ENCODE assay signal across 19 cellular contexts in genomic region chr4:157048248-157048647, GRCh38. TPM values are rescaled to one million over a fixed set of nuclear protein-coding genes. Genes with fewer than 3 reads are reported as not detected.
DNase-seq lines count a peak whose midpoint lies in the region; ATAC-seq and TF ChIP-seq lines count a peak whose summit lies in the region.
"Had no signal": no experiment of that assay in that cellular context is flagged by ENCODE, and none has a peak within 500 bp of the region (broad histone marks: within the 10 kb centered on the region; RNA-seq: fewer than 3 reads in every experiment).

No MANE protein-coding gene starts in this region.

- intact Hi-C loops in right cardiac atrium (cut with DNase I), result loop anchor here (10.0 kb wide), 2 partner anchors 73 to 573 kb away; partner anchors contain the start of gene PDGFC (in 2 of the 4)

- H3K9me3 ChIP-seq in right cardiac atrium (ENCODE audit: control insufficient read depth, low read length) (no peaks in the 10 kb centered on the region), subcutaneous abdominal adipose tissue (ENCODE audit: control insufficient read depth in 5 of 5, low read length in 5 of 5) (no peaks in the 10 kb centered on the region)
- H3K9me3 ChIP-seq: pancreas had no signal

- H3K27me3 ChIP-seq in brain microvascular endothelial cell (replicated peaks) (no peaks in the 10 kb centered on the region), right cardiac atrium (ENCODE audit: control insufficient read depth, insufficient read depth) (no peaks in the 10 kb centered on the region), subcutaneous abdominal adipose tissue (ENCODE audit: control insufficient read depth in 5 of 5, insufficient read depth in 4 of 5, low read length in 5 of 5) (no peaks in the 10 kb centered on the region)
- H3K27me3 ChIP-seq: pancreas had no signal

- H3K4me3 ChIP-seq in brain microvascular endothelial cell (ENCODE audit: low read depth, low read length) (no peak overlapping the region), right cardiac atrium (ENCODE audit: low read length) (no peak overlapping the region), subcutaneous abdominal adipose tissue (ENCODE audit: low read depth in 1 of 5, low read length in 5 of 5) (no peak overlapping the region)
- H3K4me3 ChIP-seq: pancreas had no signal

- no peak for TF ChIP-seq CTCF in brain microvascular endothelial cell (IDR thresholded peaks at IDR 0.05; ENCODE audit: low read depth, low read length, missing control alignments)

- ATAC-seq in right cardiac atrium, result peak; percentile 75 to 77
- ATAC-seq in HG02852 (IDR thresholded peaks at IDR 0.05; ENCODE audit: unreplicated experiment), result no peak

- H3K36me3 ChIP-seq in brain microvascular endothelial cell (replicated peaks) (no peaks in the 10 kb centered on the region), subcutaneous abdominal adipose tissue (ENCODE audit: control insufficient read depth in 5 of 5, insufficient read depth in 5 of 5, low read length in 5 of 5) (no peaks in the 10 kb centered on the region)
- H3K36me3 ChIP-seq: pancreas had no signal

- H3K9ac ChIP-seq in subcutaneous abdominal adipose tissue (ENCODE audit: low read length in 5 of 5), result no peak overlapping the region

- DNase-seq in GM04503 (ENCODE audit: low read depth), result peak; percentile 81
- DNase-seq in brain microvascular endothelial cell, result peak; percentile 18
- DNase-seq in right cardiac atrium, result peak; percentile 44 to 74 (median 47)
- no peak for DNase-seq in NCI-H1694 (lab: John Stamatoyannopoulos, UW)
- no peak for DNase-seq in kidney glomerular epithelial cell (lab: John Stamatoyannopoulos, UW)
- no peak for DNase-seq in D341Med (ENCODE audit: low spot score)
- DNase-seq: activated CD4-positive, CD25-positive, alpha-beta regulatory T cell treated with anti-CD3 and anti-CD28 coated beads, Interleukin-2, amount 50 U/mL, for 72 hours; activated T-cell treated with anti-CD3 and anti-CD28 coated beads, Interleukin-2, amount 50 U/mL, for 1 hour; amygdala; effector CD8-positive, alpha-beta T cell; GDM1; H9; hippocampal formation; MM.1S; NCI-H345; pancreas had no signal

- WGBS in right cardiac atrium, result 17% methylated on average over 2 of the region's 2 CpGs

- no peaks in the 10 kb centered on the region for H3K4me1 ChIP-seq in right cardiac atrium (ENCODE audit: control insufficient read depth, insufficient read depth, low read length)
- H3K4me1 ChIP-seq in subcutaneous abdominal adipose tissue (ENCODE audit: control insufficient read depth in 5 of 5, insufficient read depth in 5 of 5, low read length in 5 of 5), result peaks cover 0 to 15% (median 11%) of the 10 kb centered on the region in 5 donors
- H3K4me1 ChIP-seq: pancreas had no signal

- H3K27ac ChIP-seq in brain microvascular endothelial cell (no peak overlapping the region), right cardiac atrium (ENCODE audit: low read length) (no peak overlapping the region), subcutaneous abdominal adipose tissue (ENCODE audit: low read depth, low read length) (peak overlapping the region; percentile 11)
- H3K27ac ChIP-seq: pancreas had no signal

- in situ Hi-C loops in brain microvascular endothelial cell (cut with HindIII; ENCODE audit: low pct_ligation_motif_present, low sequenced_read_pairs), result no loop called here

RNA-seq across cellular contexts. Expression of gene GLRB, which starts 27.7 kb away (rescaled TPM):
- 10 to 100 TPM in 3 of 4 donors, 1 to 10 TPM in 1; 10.0 to 16.9 (median 15.8) TPM for total RNA-seq in right cardiac atrium
- polyA plus RNA-seq in right cardiac atrium, result 8.4 TPM
- polyA plus RNA-seq: CD14-positive monocyte had no signal

Comparison
In these comparisons a context has a peak if more than half of its experiments do, and no peak if none do; other contexts are left out.
1. DNase-seq: peak in GM04503 (single experiment), brain microvascular endothelial cell (single experiment) and right cardiac atrium (3 of 3); none in NCI-H1694 (single experiment), kidney glomerular epithelial cell (single experiment) and D341Med (single experiment).